ENCODE assay signal across 14 cellular contexts in genomic region chr3:4410174-4410573, GRCh38. TPM values are rescaled to one million over a fixed set of nuclear protein-coding genes. Genes with fewer than 3 reads are reported as not detected.
DNase-seq lines count a peak whose midpoint lies in the region; ATAC-seq, FAIRE-seq and TF ChIP-seq lines count a peak whose summit lies in the region.
"Had no signal": no experiment of that assay in that cellular context is flagged by ENCODE, and none has a peak within 500 bp of the region (broad histone marks: within the 10 kb centered on the region; RNA-seq: fewer than 3 reads in every experiment).

No MANE protein-coding gene starts in this region.

- no peaks in the 10 kb centered on the region for H4K20me1 ChIP-seq in PC-3 (ENCODE audit: low read length)

- CTCF ChIA-PET in PC-3 (lab: Charles Lee): no interaction called here

- H2AFZ ChIP-seq in ACC112 (ENCODE audit: low read length, unreplicated experiment): no peak overlapping the region
- no peak overlapping the region for H2AFZ ChIP-seq in PC-3 (ENCODE audit: low read length)

- H3K27ac ChIP-seq in ACC112 (ENCODE audit: low read depth, low read length) (peak overlapping the region; percentile 14; the same call in 1 of the 2 replicates), PC-3 (ENCODE audit: low read length) (peak overlapping the region; percentile 95), colonic mucosa (no peak overlapping the region), substantia nigra (ENCODE audit: low read depth, low read length, poor library complexity, severe bottlenecking) (no peak overlapping the region), small intestine (ENCODE audit: low read depth in 1 of 2, low read length in 1 of 2) (no peak overlapping the region)

- H3K4me1 ChIP-seq in ACC112 (ENCODE audit: control insufficient read depth, insufficient read depth, low read length, unreplicated experiment): peaks cover 38% of the 10 kb centered on the region
- peaks cover 79% of the 10 kb centered on the region for H3K4me1 ChIP-seq in PC-3 (ENCODE audit: insufficient read depth, low read length)
- no peaks in the 10 kb centered on the region for H3K4me1 ChIP-seq in colonic mucosa
- peaks cover 0 to 2% of the 10 kb centered on the region in 2 donors for H3K4me1 ChIP-seq in small intestine (ENCODE audit: control insufficient read depth in 2 of 2, insufficient read depth in 1 of 2, low read depth in 1 of 2, low read length in 1 of 2)

- 54 to 76% (median 55%) methylated on average over 1 of the region's 1 CpG for WGBS in small intestine, 3 donors

- H3K27me3 ChIP-seq in ACC112 (ENCODE audit: insufficient read depth, low read length): no peaks in the 10 kb centered on the region
- no peaks in the 10 kb centered on the region for H3K27me3 ChIP-seq in PC-3 (ENCODE audit: low read length)
- no peaks in the 10 kb centered on the region for H3K27me3 ChIP-seq in colonic mucosa
- H3K27me3 ChIP-seq in small intestine (ENCODE audit: control insufficient read depth in 2 of 2, insufficient read depth in 2 of 2, low read length in 2 of 2): no peaks in the 10 kb centered on the region

- H3K9me3 ChIP-seq in PC-3 (ENCODE audit: low read length) (no peaks in the 10 kb centered on the region), colonic mucosa (no peaks in the 10 kb centered on the region), small intestine (ENCODE audit: control insufficient read depth, low read depth) (no peaks in the 10 kb centered on the region)

- POLR2A ChIA-PET in PC-3 (lab: Charles Lee; ENCODE audit: unreplicated experiment): interaction anchor here (0.6 kb wide), 1 partner anchor 14 kb away, joined by 3 read pairs; no protein-coding TSS in a partner anchor

- peak; percentile 43 for DNase-seq in PC-3
- no peak for DNase-seq in central memory CD8-positive, alpha-beta T cell (ENCODE audit: low spot score in 2 of 2)
- no peak for DNase-seq in colonic mucosa
- DNase-seq in substantia nigra (lab: John Stamatoyannopoulos, UW): no peak
- no peak for DNase-seq in NCI-H2081 treated with DMSO at 0.1 percent for 48 hours (lab: John Stamatoyannopoulos, UW)
- no peak for DNase-seq in small intestine
- DNase-seq: DMS153, NCI-H1048, NCI-H345, occipital lobe, T-helper 9 cell had no signal

- no peaks in the 10 kb centered on the region for H3K79me2 ChIP-seq in ACC112 (ENCODE audit: control insufficient read depth, insufficient read depth, low read length, unreplicated experiment)
- H3K79me2 ChIP-seq in PC-3 (ENCODE audit: low read length): no peaks in the 10 kb centered on the region

- intact Hi-C loops in PC-3 (cut with micrococcal nuclease): loop anchor here (5.0 to 10.0 kb wide), 4 partner anchors 172 to 615 kb away; no protein-coding TSS in a partner anchor
- intact Hi-C loops in colonic mucosa (cut with DNase I): no loop called here

- H3K27me3 Mint-ChIP-seq in central memory CD8-positive, alpha-beta T cell: no peaks in the 10 kb centered on the region

- H3K4me3 ChIP-seq in ACC112 (ENCODE audit: low read depth, low read length) (no peak overlapping the region), PC-3 (ENCODE audit: low read length) (no peak overlapping the region), colonic mucosa (no peak overlapping the region), small intestine (ENCODE audit: low read depth in 1 of 2, low read length in 2 of 2) (no peak overlapping the region)

- peak overlapping the region; percentile 31 for H3K4me2 ChIP-seq in PC-3 (ENCODE audit: low read length)

- FAIRE-seq in small intestine (lab: Jason Lieb, UNC): no peak
- FAIRE-seq: RCC 7860 had no signal

- H3K36me3 ChIP-seq in ACC112 (ENCODE audit: insufficient read depth, low read length): no peaks in the 10 kb centered on the region
- H3K36me3 ChIP-seq in PC-3 (ENCODE audit: low read depth, low read length): 0 out of 2 replicates have a peak, but pooled peaks cover 3% of the 10 kb centered on the region
- H3K36me3 ChIP-seq in colonic mucosa: no peaks in the 10 kb centered on the region
- peaks cover 0 to under 1% of the 10 kb centered on the region in 2 donors for H3K36me3 ChIP-seq in small intestine (ENCODE audit: control insufficient read depth in 2 of 2, insufficient read depth in 2 of 2, low read length in 2 of 2)

- H3K27ac Mint-ChIP-seq in central memory CD8-positive, alpha-beta T cell (ENCODE audit: low read depth): peak overlapping the region; percentile 67

- H3K4me3 Mint-ChIP-seq in central memory CD8-positive, alpha-beta T cell: no peak overlapping the region

- ATAC-seq in GM18520 (IDR thresholded peaks at IDR 0.05; ENCODE audit: unreplicated experiment) (peak; percentile 25), PC-3 (peak; percentile 14)
- no peak for ATAC-seq in central memory CD8-positive, alpha-beta T cell (replicated peaks; ENCODE audit: extremely low read depth, poor library complexity, severe bottlenecking)

- H3K36me3 Mint-ChIP-seq in central memory CD8-positive, alpha-beta T cell (ENCODE audit: insufficient read depth): peaks cover 13% of the 10 kb centered on the region

- no peaks in the 10 kb centered on the region for H3K9me3 Mint-ChIP-seq in central memory CD8-positive, alpha-beta T cell

- no peaks in the 10 kb centered on the region for H3K9me2 ChIP-seq in PC-3 (replicated peaks; ENCODE audit: low read length)

- no TSS peak for BruUV-seq in PC-3 (replicated peaks; lab: Mats Ljungman, UMichigan)

- H3K9ac ChIP-seq in PC-3 (ENCODE audit: low read length) (peak overlapping the region; percentile 72), colonic mucosa (ENCODE audit: low read depth in 2 of 2, low read length in 2 of 2) (no peak overlapping the region)

- no peaks in the 10 kb centered on the region for H3F3A ChIP-seq in PC-3 (ENCODE audit: low read length, unreplicated experiment)

- H3K4me1 Mint-ChIP-seq in central memory CD8-positive, alpha-beta T cell: peaks cover 21% of the 10 kb centered on the region

- TF ChIP-seq CTCF in PC-3 (conservative IDR thresholded peaks at IDR 0.05; ENCODE audit: low read depth, low read length) (no peak), colonic mucosa (IDR thresholded peaks at IDR 0.05) (no peak)

RNA-seq across cellular contexts. Expression of gene SUMF1, which starts 56.9 kb away (rescaled TPM):
- total RNA-seq in PC-3 (2014; rRNA removed) (79.1 and 81.5 TPM in 2 replicates), colonic mucosa (10 to 100 TPM; 37.6 to 43.9 TPM)
- polyA plus RNA-seq in small intestine: 10 to 100 TPM in 1 of 3 donors, 1 to 10 TPM in 2; 3.8 to 22.2 (median 6.5) TPM

Comparison
In these comparisons a context has a peak if more than half of its experiments do, and no peak if none do; other contexts are left out.
1. H3K27ac ChIP-seq: peak in ACC112 (single experiment) and PC-3 (single experiment); none in colonic mucosa (single experiment), substantia nigra (single experiment) and small intestine (0 of 2).